ENCODE assay signal across 21 cellular contexts in the genomic region with DNA sequence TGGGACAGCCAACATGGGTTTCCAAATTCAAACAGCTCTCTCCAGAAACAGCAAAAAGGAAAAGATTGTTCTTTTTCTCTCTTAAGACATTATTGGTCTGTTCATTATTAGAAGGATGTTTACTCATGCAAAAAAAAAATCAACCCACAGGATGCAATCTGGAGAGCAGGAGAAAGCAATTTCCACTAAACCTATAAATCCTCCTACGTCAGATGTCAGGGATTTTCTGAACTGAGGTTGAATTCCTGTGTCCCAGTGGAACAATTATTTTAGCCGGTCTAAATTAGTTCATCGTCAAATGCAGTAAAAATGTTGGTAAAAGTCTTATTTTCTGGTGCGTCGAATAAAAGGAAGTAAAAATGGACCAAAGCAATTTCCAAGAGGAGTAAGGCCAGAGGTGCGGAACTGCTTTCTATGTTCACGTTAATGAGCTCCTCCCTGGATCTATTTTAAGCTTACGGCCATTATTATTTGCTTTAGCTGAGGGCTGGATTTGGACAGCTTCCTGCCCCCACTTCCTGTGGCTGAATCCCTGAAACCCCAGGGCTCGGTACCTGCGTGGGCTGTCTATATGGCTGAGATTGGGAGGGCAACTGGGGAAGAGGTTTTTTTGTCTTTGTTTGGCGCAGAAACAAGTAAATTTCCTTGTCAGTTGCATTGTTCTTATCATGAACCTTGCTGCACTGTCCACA. TPM values are rescaled to one million over a fixed set of nuclear protein-coding genes. Genes with fewer than 3 reads are reported as not detected.
A peak's percentile ranks its signal among the peaks of the same experiment; 100 is the strongest.
DNase-seq lines count a peak whose midpoint lies in the region; ATAC-seq, FAIRE-seq and TF ChIP-seq lines count a peak whose summit lies in the region.
"Had no signal": no experiment of that assay in that cellular context is flagged by ENCODE, and none has a peak within 500 bp of the region (broad histone marks: within the 10 kb centered on the region; RNA-seq: fewer than 3 reads in every experiment).

A gene (minus strand): TSS at position 51 of the 692 bp plus-strand sequence. CDS start 36 bp downstream, at position 15.

- H3K9me3 ChIP-seq in GM23248 (ENCODE audit: low read depth) = no peaks in the 10 kb centered on the region
- H3K9me3 ChIP-seq in astrocyte (ENCODE audit: insufficient read depth, low read depth, low read length) = no peaks in the 10 kb centered on the region
- no peaks in the 10 kb centered on the region for H3K9me3 ChIP-seq in Peyer's patch
- H3K9me3 ChIP-seq in lower lobe of right lung = no peaks in the 10 kb centered on the region

- H3K9me2 ChIP-seq in GM23248 (ENCODE audit: insufficient read depth) = no peaks in the 10 kb centered on the region

- WGBS in GM23248 (ENCODE audit: low coverage in 1 of 2, low lambda C conversion rate in 2 of 2, missing lambda C conversion rate in 2 of 2), 2 experiments = 18 to 19% methylated on average over 11 of the region's 11 CpGs

- no peak for TF ChIP-seq POLR2A in Peyer's patch (IDR thresholded peaks at IDR 0.05)

- DNase-seq in GM23248 (peak; percentile 17), NCI-H2029 (lab: John Stamatoyannopoulos, UW) (peak; percentile 4), astrocyte (ENCODE audit: low read depth) (peak; percentile 4), retinal pigment epithelial cell (ENCODE audit: low read depth) (peak; percentile 66), SKM-1 (lab: John Stamatoyannopoulos, UW; ENCODE audit: unreplicated experiment) (no peak), Peyer's patch (no peak), lower lobe of right lung (no peak)
- DNase-seq in stimulated activated CD4-positive, alpha-beta T cell treated with anti-CD3 and anti-CD28 coated beads, Interleukin-4, amount 100 ng/mL, for 24 hours = no peak
- DNase-seq: activated CD4-positive, alpha-beta T cell treated with anti-CD3 and anti-CD28 coated beads, Interleukin-2, amount 50 U/mL, for 4 hours; amniotic stem cell; central memory CD4-positive, alpha-beta T cell; effector CD4-positive, alpha-beta T cell; NCI-H1436 treated with DMSO at 0.1 percent for 48 hours; NCI-H226; retina; SIG-M5 had no signal

- H3K4me1 ChIP-seq in GM23248 (ENCODE audit: insufficient read depth) (peaks cover 13% of the 10 kb centered on the region; the same call in 1 of the 2 replicates), astrocyte (ENCODE audit: insufficient read depth, low read length) (peaks cover under 1% of the 10 kb centered on the region), Peyer's patch (no peaks in the 10 kb centered on the region), lower lobe of right lung (no peaks in the 10 kb centered on the region)

- FAIRE-seq in astrocyte (lab: Jason Lieb, UNC) = no peak

- TF ChIP-seq CTCF in astrocyte (IDR thresholded peaks at IDR 0.05; ENCODE audit: insufficient read depth, low read depth, low read length) = no peak
- no peak for TF ChIP-seq CTCF in retinal pigment epithelial cell (conservative IDR thresholded peaks at IDR 0.05; ENCODE audit: low read depth, low read length)
- no peak for TF ChIP-seq CTCF in Peyer's patch (IDR thresholded peaks at IDR 0.05)
- no peak for TF ChIP-seq CTCF in lower lobe of right lung (IDR thresholded peaks at IDR 0.05)

- H3K27ac ChIP-seq in GM23248 (no peak within 1 kb of the TSS), astrocyte (ENCODE audit: low read depth, low read length) (no peak within 1 kb of the TSS), Peyer's patch (no peak within 1 kb of the TSS), lower lobe of right lung (no peak within 1 kb of the TSS)
- H3K27ac ChIP-seq: VCaP had no signal

- peaks cover 7% of the 10 kb centered on the region for H3K27me3 Mint-ChIP-seq in astrocyte (ENCODE audit: low read depth, unreplicated experiment)

- H4K20me1 ChIP-seq in GM23248 (ENCODE audit: insufficient read depth) (no peaks in the 10 kb centered on the region), astrocyte (ENCODE audit: insufficient read depth, low read length) (no peaks in the 10 kb centered on the region)

- H3K9ac ChIP-seq in GM23248 (no peak within 1 kb of the TSS), astrocyte (ENCODE audit: low read length) (no peak within 1 kb of the TSS)

- no peak within 1 kb of the TSS for H3K4me3 Mint-ChIP-seq in astrocyte (ENCODE audit: unreplicated experiment)
- H3K4me3 Mint-ChIP-seq: stimulated activated memory B cell treated with anti-CD40 and anti-IgM and Interleukin-4, amounts not matched to agents 10 μg/mL and 1 μg/mL and 100 μg/mL, for 72 hours; T-helper 1 cell treated with Interleukin-12 subunit alpha and Interleukin-12 subunit beta and Interleukin-4 antibody, amounts not matched to agents 30 μg/mL and 1 μg/mL, for 36 hours had no signal

- in situ Hi-C loops in GM23248 (cut with MboI) = no loop called here

- H2AFZ ChIP-seq in GM23248 (peak within 1 kb of the TSS; percentile 33), astrocyte (ENCODE audit: low read depth, low read length) (no peak within 1 kb of the TSS)

- H3K9me3 Mint-ChIP-seq in astrocyte (ENCODE audit: unreplicated experiment) = no peaks in the 10 kb centered on the region
- H3K9me3 Mint-ChIP-seq: stimulated activated memory B cell treated with anti-CD40 and anti-IgM and Interleukin-4, amounts not matched to agents 10 μg/mL and 1 μg/mL and 100 μg/mL, for 72 hours; T-helper 1 cell treated with Interleukin-12 subunit alpha and Interleukin-12 subunit beta and Interleukin-4 antibody, amounts not matched to agents 30 μg/mL and 1 μg/mL, for 36 hours had no signal

- no peak for ATAC-seq in lower lobe of right lung
- ATAC-seq: esophagus mucosa; stimulated activated memory B cell treated with anti-CD40 and anti-IgM and Interleukin-4, amounts not matched to agents 10 μg/mL and 1 μg/mL and 100 μg/mL, for 72 hours had no signal

- H3K79me2 ChIP-seq in GM23248 (ENCODE audit: insufficient read depth) (no peaks in the 10 kb centered on the region), astrocyte (ENCODE audit: insufficient read depth, low read length) (no peaks in the 10 kb centered on the region)

- H3K4me3 ChIP-seq in GM23248 (peak within 1 kb of the TSS; percentile 16; the same call in 1 of the 2 replicates), astrocyte (ENCODE audit: insufficient read depth, low read depth, low read length) (no peak within 1 kb of the TSS), retinal pigment epithelial cell (ENCODE audit: low read length) (no peak within 1 kb of the TSS), Peyer's patch (no peak within 1 kb of the TSS), lower lobe of right lung (no peak within 1 kb of the TSS)

- no peak within 1 kb of the TSS for H3K27ac Mint-ChIP-seq in astrocyte (ENCODE audit: unreplicated experiment)
- H3K27ac Mint-ChIP-seq: stimulated activated memory B cell treated with anti-CD40 and anti-IgM and Interleukin-4, amounts not matched to agents 10 μg/mL and 1 μg/mL and 100 μg/mL, for 72 hours; T-helper 1 cell treated with Interleukin-12 subunit alpha and Interleukin-12 subunit beta and Interleukin-4 antibody, amounts not matched to agents 30 μg/mL and 1 μg/mL, for 36 hours had no signal

- no peaks in the 10 kb centered on the region for H3K36me3 Mint-ChIP-seq in astrocyte (ENCODE audit: low read depth, unreplicated experiment)
- H3K36me3 Mint-ChIP-seq: stimulated activated memory B cell treated with anti-CD40 and anti-IgM and Interleukin-4, amounts not matched to agents 10 μg/mL and 1 μg/mL and 100 μg/mL, for 72 hours had no signal

- no peaks in the 10 kb centered on the region for H3K4me1 Mint-ChIP-seq in astrocyte (ENCODE audit: low read depth, unreplicated experiment)

- intact Hi-C loops in lower lobe of right lung (cut with DNase I) = no loop called here

- H3F3A ChIP-seq in GM23248 (ENCODE audit: insufficient read depth) = peaks cover 4% of the 10 kb centered on the region; the same call in 1 of the 2 replicates

- no peaks in the 10 kb centered on the region; the same call in 1 of the 2 replicates for H3K27me3 ChIP-seq in GM23248 (replicated peaks; ENCODE audit: insufficient read depth)
- H3K27me3 ChIP-seq in astrocyte (ENCODE audit: insufficient read depth, low read length) = peaks cover 6% of the 10 kb centered on the region
- no peaks in the 10 kb centered on the region for H3K27me3 ChIP-seq in Peyer's patch
- no peaks in the 10 kb centered on the region for H3K27me3 ChIP-seq in lower lobe of right lung (ENCODE audit: low read depth)

- H3K4me2 ChIP-seq in GM23248 (ENCODE audit: unreplicated experiment) (peak within 1 kb of the TSS; percentile 32), astrocyte (ENCODE audit: low read length) (no peak within 1 kb of the TSS)

- H3K36me3 ChIP-seq in GM23248 (ENCODE audit: low read depth) = no peaks in the 10 kb centered on the region
- no peaks in the 10 kb centered on the region for H3K36me3 ChIP-seq in astrocyte (ENCODE audit: insufficient read depth, low read length)
- no peaks in the 10 kb centered on the region for H3K36me3 ChIP-seq in Peyer's patch
- H3K36me3 ChIP-seq in lower lobe of right lung = no peaks in the 10 kb centered on the region

RNA-seq across cellular contexts. Expression of the gene that starts here (rescaled TPM):
- not detected in 2 replicates for total RNA-seq in GM23248 (2014; rRNA removed; shearing (Covaris generic))
- polyA plus RNA-seq in GM23248 (2016; fragmentation: Nextera tagmentation; extraction: Ambion mirVana) = not detected in 2 replicates
- total RNA-seq in astrocyte (not detected in 2 replicates), Peyer's patch (not detected), lower lobe of right lung (not detected)
- total RNA-seq: glomerular endothelial cell had no signal

Comparison
In these comparisons a context has a peak if more than half of its experiments do, and no peak if none do; other contexts are left out.
1. Peak in DNase-seq, H3K4me3 ChIP-seq and H3K4me2 ChIP-seq in GM23248; RNA of the gene not detected or under 1 TPM.
2. Peak in DNase-seq in astrocyte; RNA of the gene not detected or under 1 TPM.
3. DNase-seq: peak in NCI-H2029 (single experiment) and retinal pigment epithelial cell (single experiment); none in SKM-1 (single experiment), Peyer's patch (0 of 3), stimulated activated CD4-positive, alpha-beta T cell treated with anti-CD3 and anti-CD28 coated beads, Interleukin-4, amount 100 ng/mL, for 24 hours (single experiment) and lower lobe of right lung (single experiment).